In the genomic region with DNA sequence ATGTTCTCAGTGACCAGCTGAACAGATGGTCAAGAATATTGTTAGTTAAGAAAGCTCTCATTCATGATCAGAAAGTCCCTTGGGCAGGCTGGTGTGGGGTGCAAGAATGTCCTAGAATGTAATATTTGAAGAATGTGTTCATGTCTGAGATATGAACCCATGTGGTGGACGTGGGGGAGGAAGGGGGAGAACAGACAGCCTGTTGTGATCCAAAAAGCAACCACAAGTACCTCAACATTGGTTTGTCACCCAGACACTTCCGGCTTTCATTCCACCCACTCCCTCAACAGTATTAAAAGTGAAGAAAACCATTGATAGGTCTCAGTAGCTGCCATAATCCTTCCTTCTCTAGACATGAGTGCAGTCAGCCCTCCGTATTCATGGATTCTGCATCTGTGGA, we compare ENCODE assay signal across 9 cellular contexts.
A peak's percentile ranks its signal among the peaks of the same experiment; 100 is the strongest.
DNase-seq lines count a peak whose midpoint lies in the region; ATAC-seq, FAIRE-seq and TF ChIP-seq lines count a peak whose summit lies in the region.
"Had no signal": no experiment of that assay in that cellular context is flagged by ENCODE, and none has a peak within 500 bp of the region (broad histone marks: within the 10 kb centered on the region; RNA-seq: fewer than 3 reads in every experiment).

No MANE protein-coding gene starts in this region.

- peaks cover 10% of the 10 kb centered on the region for H3K36me3 Mint-ChIP-seq in activated T-helper 2 cell treated with anti-CD3 and anti-CD28 coated beads, Interferon-gamma antibody, Interleukin-2, Interleukin-4, amounts not matched to agents 10 μg/mL and 5 μg/mL and 100 μg/mL, durations not matched to agents 14 hours and 24 hours and 36 hours (ENCODE audit: low read depth)

- H3K9me3 ChIP-seq in mucosa of descending colon = no peaks in the 10 kb centered on the region

- peak overlapping the region; percentile 47 for H3K4me3 Mint-ChIP-seq in activated T-helper 2 cell treated with anti-CD3 and anti-CD28 coated beads, Interferon-gamma antibody, Interleukin-2, Interleukin-4, amounts not matched to agents 10 μg/mL and 5 μg/mL and 100 μg/mL, durations not matched to agents 14 hours and 24 hours and 36 hours (ENCODE audit: low read depth)

- no peaks in the 10 kb centered on the region for H3K4me1 ChIP-seq in mucosa of descending colon (ENCODE audit: low read depth)

- no peak for TF ChIP-seq CTCF in D721Med (IDR thresholded peaks at IDR 0.05; ENCODE audit: insufficient read depth, missing control alignments)
- TF ChIP-seq CTCF in mucosa of descending colon (IDR thresholded peaks at IDR 0.05) = no peak

- DNase-seq in D721Med (ENCODE audit: insufficient read length, low spot score) (no peak), MV-4-11 (lab: John Stamatoyannopoulos, UW) (peak; percentile 91), mucosa of descending colon (no peak), NCI-H1048 (lab: John Stamatoyannopoulos, UW) (no peak), iPS-NIHi11 (ENCODE audit: low spot score) (no peak), kidney glomerular epithelial cell (lab: John Stamatoyannopoulos, UW) (no peak)
- peak; percentile 72 for DNase-seq in activated T-helper 2 cell treated with anti-CD3 and anti-CD28 coated beads, Interferon-gamma antibody, Interleukin-2, Interleukin-4, amounts not matched to agents 10 μg/mL and 5 μg/mL and 100 μg/mL, durations not matched to agents 14 hours and 24 hours and 36 hours (ENCODE audit: low spot score)

- peak overlapping the region; percentile 60 for H3K27ac Mint-ChIP-seq in activated T-helper 2 cell treated with anti-CD3 and anti-CD28 coated beads, Interferon-gamma antibody, Interleukin-2, Interleukin-4, amounts not matched to agents 10 μg/mL and 5 μg/mL and 100 μg/mL, durations not matched to agents 14 hours and 24 hours and 36 hours
- H3K27ac Mint-ChIP-seq: IgD-negative memory B cell had no signal

- FAIRE-seq in D721Med (lab: Jason Lieb, UNC) = peak; percentile 61

- H3K4me3 ChIP-seq in mucosa of descending colon = no peak overlapping the region

- H3K27me3 Mint-ChIP-seq in activated T-helper 2 cell treated with anti-CD3 and anti-CD28 coated beads, Interferon-gamma antibody, Interleukin-2, Interleukin-4, amounts not matched to agents 10 μg/mL and 5 μg/mL and 100 μg/mL, durations not matched to agents 14 hours and 24 hours and 36 hours (ENCODE audit: low read depth) = peaks cover 18% of the 10 kb centered on the region

- intact Hi-C loops in activated T-helper 2 cell treated with anti-CD3 and anti-CD28 coated beads, Interferon-gamma antibody, Interleukin-2, Interleukin-4, amounts not matched to agents 10 μg/mL and 5 μg/mL and 100 μg/mL, durations not matched to agents 14 hours and 24 hours and 36 hours (cut with micrococcal nuclease) = loop anchor here (1.0 to 5.0 kb wide), 8 partner anchors 8 to 215 kb away; no protein-coding TSS in a partner anchor
- intact Hi-C loops in mucosa of descending colon (cut with DNase I, micrococcal nuclease) = no loop called here

- H3K36me3 ChIP-seq in mucosa of descending colon (ENCODE audit: low read depth) = no peaks in the 10 kb centered on the region

- H3K9me3 Mint-ChIP-seq in activated T-helper 2 cell treated with anti-CD3 and anti-CD28 coated beads, Interferon-gamma antibody, Interleukin-2, Interleukin-4, amounts not matched to agents 10 μg/mL and 5 μg/mL and 100 μg/mL, durations not matched to agents 14 hours and 24 hours and 36 hours = no peaks in the 10 kb centered on the region
- H3K9me3 Mint-ChIP-seq: IgD-negative memory B cell had no signal

- peak; percentile 80 for ATAC-seq in GM21717 (IDR thresholded peaks at IDR 0.05; ENCODE audit: unreplicated experiment)
- ATAC-seq in mucosa of descending colon = peak; percentile 57

- peaks cover 64% of the 10 kb centered on the region for H3K4me1 Mint-ChIP-seq in activated T-helper 2 cell treated with anti-CD3 and anti-CD28 coated beads, Interferon-gamma antibody, Interleukin-2, Interleukin-4, amounts not matched to agents 10 μg/mL and 5 μg/mL and 100 μg/mL, durations not matched to agents 14 hours and 24 hours and 36 hours (ENCODE audit: low read depth)

Comparison
In these comparisons a context has a peak if more than half of its experiments do, and no peak if none do; other contexts are left out.
1. DNase-seq: peak in MV-4-11 (single experiment) and activated T-helper 2 cell treated with anti-CD3 and anti-CD28 coated beads, Interferon-gamma antibody, Interleukin-2, Interleukin-4, amounts not matched to agents 10 μg/mL and 5 μg/mL and 100 μg/mL, durations not matched to agents 14 hours and 24 hours and 36 hours (single experiment); none in D721Med (single experiment), mucosa of descending colon (0 of 3), NCI-H1048 (single experiment), iPS-NIHi11 (single experiment) and kidney glomerular epithelial cell (single experiment).